Comparison of ENCODE assay signal across 8 cellular contexts in genomic region chr9:33290994-33291397, GRCh38. TPM values are rescaled to one million over a fixed set of nuclear protein-coding genes. Genes with fewer than 3 reads are reported as not detected.
DNase-seq lines count a peak whose midpoint lies in the region; ATAC-seq and TF ChIP-seq lines count a peak whose summit lies in the region.

No MANE protein-coding gene starts in this region.

- peaks cover 8% of the 10 kb centered on the region for H3K27me3 Mint-ChIP-seq in CD4-positive, CD25-positive, alpha-beta regulatory T cell

- peaks cover 17% of the 10 kb centered on the region for H3K36me3 ChIP-seq in CD4-positive, CD25-positive, alpha-beta regulatory T cell (ENCODE audit: control insufficient read depth, insufficient read depth, low read length)
- H3K36me3 ChIP-seq in body of pancreas (replicated peaks in 1 of 2; ENCODE audit: insufficient read depth in 1 of 2, low read depth in 2 of 2) (peaks cover 0 to 3% of the 10 kb centered on the region in 2 donors), mesenchymal stem cell (ENCODE audit: control insufficient read depth in 1 of 2, insufficient read depth in 2 of 2, low read depth in 1 of 2, low read length in 2 of 2) (peaks cover 13 to 46% of the 10 kb centered on the region in 2 experiments), vagina (peaks cover 0 to 15% of the 10 kb centered on the region in 2 donors)

- H3K9me3 Mint-ChIP-seq in CD4-positive, CD25-positive, alpha-beta regulatory T cell = peaks cover 0 to 1% (median 0%) of the 10 kb centered on the region in 7 donors

- no peaks in the 10 kb centered on the region for H3K9me3 ChIP-seq in CD4-positive, CD25-positive, alpha-beta regulatory T cell (ENCODE audit: control insufficient read depth in 2 of 2, low read length in 2 of 2)
- no peaks in the 10 kb centered on the region for H3K9me3 ChIP-seq in body of pancreas
- H3K9me3 ChIP-seq in mesenchymal stem cell (ENCODE audit: control insufficient read depth, low read length) = no peaks in the 10 kb centered on the region
- H3K9me3 ChIP-seq in vagina = no peaks in the 10 kb centered on the region

- H3K18ac ChIP-seq in mesenchymal stem cell (ENCODE audit: low read depth in 1 of 2, low read length in 2 of 2) = peak overlapping the region; percentile 93 to 99

- no peak for DNase-seq in CD4-positive, CD25-positive, alpha-beta regulatory T cell
- no peak for DNase-seq in body of pancreas
- DNase-seq in mesenchymal stem cell = no peak
- DNase-seq in vagina (ENCODE audit: extremely low spot score in 2 of 2) = no peak
- DNase-seq in NCI-H1048 (lab: John Stamatoyannopoulos, UW) = no peak

- H3K4me3 ChIP-seq in CD4-positive, CD25-positive, alpha-beta regulatory T cell (ENCODE audit: low read depth, low read length) = peak overlapping the region; percentile 94
- H3K4me3 ChIP-seq in body of pancreas = peak overlapping the region; percentile 28 to 51
- peak overlapping the region; percentile 87 to 97 for H3K4me3 ChIP-seq in mesenchymal stem cell (ENCODE audit: insufficient read depth in 1 of 2, low read depth in 1 of 2, low read length in 2 of 2)
- H3K4me3 ChIP-seq in vagina = peak overlapping the region; percentile 70 to 73

- peak overlapping the region; percentile 100 for H3K9ac ChIP-seq in mesenchymal stem cell (ENCODE audit: low read length)

- peaks cover 45% of the 10 kb centered on the region for H3K4me1 ChIP-seq in CD4-positive, CD25-positive, alpha-beta regulatory T cell (ENCODE audit: control insufficient read depth, insufficient read depth, low read length, poor library complexity, severe bottlenecking)
- H3K4me1 ChIP-seq in body of pancreas = peaks cover 41% of the 10 kb centered on the region
- peaks cover 9% of the 10 kb centered on the region for H3K4me1 ChIP-seq in mesenchymal stem cell (ENCODE audit: control insufficient read depth, insufficient read depth, low read depth, low read length)
- H3K4me1 ChIP-seq in vagina = peaks cover 51% of the 10 kb centered on the region

- H3K27me3 ChIP-seq in CD4-positive, CD25-positive, alpha-beta regulatory T cell (ENCODE audit: control insufficient read depth, insufficient read depth, low read length) = no peaks in the 10 kb centered on the region
- no peaks in the 10 kb centered on the region for H3K27me3 ChIP-seq in body of pancreas
- no peaks in the 10 kb centered on the region for H3K27me3 ChIP-seq in mesenchymal stem cell (ENCODE audit: control insufficient read depth in 1 of 2, insufficient read depth in 1 of 2, low read length in 2 of 2)
- H3K27me3 ChIP-seq in vagina = no peaks in the 10 kb centered on the region

- H3K27ac Mint-ChIP-seq in CD4-positive, CD25-positive, alpha-beta regulatory T cell = peak overlapping the region; percentile 99 to 100 (median 100)

- peak overlapping the region; percentile 89 for H3K4me2 ChIP-seq in mesenchymal stem cell (ENCODE audit: low read length, poor library complexity, severe bottlenecking)

- 11 to 16% methylated on average over 8 to 10 of the region's 10 CpGs for WGBS in body of pancreas, 2 donors
- 3% methylated on average over 6 of the region's 10 CpGs for WGBS in mesenchymal stem cell

- H3K4me1 Mint-ChIP-seq in CD4-positive, CD25-positive, alpha-beta regulatory T cell = peaks cover 27 to 69% (median 53%) of the 10 kb centered on the region in 4 donors

- H3K4me3 Mint-ChIP-seq in CD4-positive, CD25-positive, alpha-beta regulatory T cell = peak overlapping the region; percentile 88 to 99 (median 92)

- peak overlapping the region; percentile 87 for H4K91ac ChIP-seq in mesenchymal stem cell (ENCODE audit: low read length)

- peak overlapping the region; percentile 100 for H3K27ac ChIP-seq in CD4-positive, CD25-positive, alpha-beta regulatory T cell (ENCODE audit: insufficient read depth, low read length, poor library complexity, severe bottlenecking)
- H3K27ac ChIP-seq in body of pancreas = peak overlapping the region; percentile 81 to 99 (median 98)
- peak overlapping the region; percentile 97 for H3K27ac ChIP-seq in mesenchymal stem cell (ENCODE audit: low read length, poor library complexity, severe bottlenecking)
- H3K27ac ChIP-seq in vagina = peak overlapping the region; percentile 98

- peak overlapping the region; percentile 77 for H2AK5ac ChIP-seq in mesenchymal stem cell (ENCODE audit: low read length, severe bottlenecking)

- H4K8ac ChIP-seq in mesenchymal stem cell (ENCODE audit: low read length) = peak overlapping the region; percentile 99

- TF ChIP-seq CTCF in body of pancreas (IDR thresholded peaks at IDR 0.05) = no peak
- no peak for TF ChIP-seq CTCF in vagina (IDR thresholded peaks at IDR 0.05)

- H2BK5ac ChIP-seq in mesenchymal stem cell (ENCODE audit: low read depth, low read length, poor library complexity, severe bottlenecking) = no peak overlapping the region

- H3K14ac ChIP-seq in mesenchymal stem cell (ENCODE audit: low read length in 2 of 2) = peak overlapping the region in 1 of 2 experiments; percentile 98

- peak overlapping the region in 1 of 2 experiments; percentile 86 for H3K23ac ChIP-seq in mesenchymal stem cell (ENCODE audit: low read length in 2 of 2)

- TF ChIP-seq POLR2A in body of pancreas (IDR thresholded peaks at IDR 0.05) (no peak), vagina (IDR thresholded peaks at IDR 0.05) (no peak)

- no peak overlapping the region for H2BK120ac ChIP-seq in mesenchymal stem cell (ENCODE audit: low read depth, low read length)

- peaks cover 14% of the 10 kb centered on the region for H3K79me1 ChIP-seq in mesenchymal stem cell (replicated peaks; ENCODE audit: low read length, poor library complexity, severe bottlenecking)

- H3K36me3 Mint-ChIP-seq in CD4-positive, CD25-positive, alpha-beta regulatory T cell = peaks cover 28% of the 10 kb centered on the region

- H2AFZ ChIP-seq in mesenchymal stem cell (ENCODE audit: low read depth, low read length) = peak overlapping the region; percentile 75

- H3K4ac ChIP-seq in mesenchymal stem cell (ENCODE audit: low read depth in 1 of 2, low read length in 2 of 2) = peak overlapping the region; percentile 94 to 98

- intact Hi-C loops in body of pancreas (cut with DNase I) = no loop called here
- intact Hi-C loops in vagina (cut with DNase I) = no loop called here

- ATAC-seq in CD4-positive, CD25-positive, alpha-beta regulatory T cell (ENCODE audit: low read depth in 2 of 2) = peak in 1 of 2 donors; percentile 8
- ATAC-seq in HG03159 (IDR thresholded peaks at IDR 0.05; ENCODE audit: unreplicated experiment) (peak; percentile 0), body of pancreas (no peak), GM19452 (IDR thresholded peaks at IDR 0.05; ENCODE audit: unreplicated experiment) (no peak), GM21515 (IDR thresholded peaks at IDR 0.05; ENCODE audit: unreplicated experiment) (no peak)

- H2BK15ac ChIP-seq in mesenchymal stem cell (ENCODE audit: low read depth, poor library complexity, severe bottlenecking) = peak overlapping the region; percentile 26

- H2BK12ac ChIP-seq in mesenchymal stem cell (ENCODE audit: low read length in 2 of 2) = peak overlapping the region in 1 of 2 experiments; percentile 79

RNA-seq across cellular contexts. Expression of gene NFX1, which starts 0.7 kb away (rescaled TPM):
- total RNA-seq in CD4-positive, CD25-positive, alpha-beta regulatory T cell = 36.8 TPM
- 10 to 100 TPM; 19.8 to 31.6 (median 26.7) TPM for polyA plus RNA-seq in CD4-positive, CD25-positive, alpha-beta regulatory T cell
- total RNA-seq in body of pancreas = 10 to 100 TPM; 22.1 to 26.4 TPM
- polyA plus RNA-seq in mesenchymal stem cell (2013, experiment 1 of 2) = 21.7 TPM
- polyA plus RNA-seq in mesenchymal stem cell (2013, experiment 2 of 2) = 21.5 TPM
- 34.1 TPM for total RNA-seq in vagina

RNA-seq across cellular contexts. Expression of gene CHMP5, which starts 26.1 kb away (rescaled TPM):
- 25.5 TPM for total RNA-seq in CD4-positive, CD25-positive, alpha-beta regulatory T cell
- polyA plus RNA-seq in CD4-positive, CD25-positive, alpha-beta regulatory T cell = 10 to 100 TPM; 48.6 to 58.3 (median 56.7) TPM
- total RNA-seq in body of pancreas (10 to 100 TPM in 1 of 2 donors, 1 to 10 TPM in 1; 4.6 to 20.5 TPM), vagina (41.5 TPM)
- 55.8 TPM for polyA plus RNA-seq in mesenchymal stem cell (2013, experiment 1 of 2)
- 60.2 TPM for polyA plus RNA-seq in mesenchymal stem cell (2013, experiment 2 of 2)

RNA-seq across cellular contexts. Expression of gene BAG1, which starts 26.5 kb away (rescaled TPM):
- total RNA-seq in CD4-positive, CD25-positive, alpha-beta regulatory T cell = 80.2 TPM
- polyA plus RNA-seq in CD4-positive, CD25-positive, alpha-beta regulatory T cell = 100 to 1,000 TPM in 1 of 4 donors, 10 to 100 TPM in 3; 81.8 to 100 (median 94.4) TPM
- 10 to 100 TPM; 46.5 to 80.2 TPM for total RNA-seq in body of pancreas
- 33.1 TPM for polyA plus RNA-seq in mesenchymal stem cell (2013, experiment 1 of 2)
- 33.0 TPM for polyA plus RNA-seq in mesenchymal stem cell (2013, experiment 2 of 2)
- total RNA-seq in vagina = 127 TPM

RNA-seq across cellular contexts. Expression of gene SPINK4, which starts 51.0 kb away (rescaled TPM):
- not detected for total RNA-seq in CD4-positive, CD25-positive, alpha-beta regulatory T cell
- not detected for polyA plus RNA-seq in CD4-positive, CD25-positive, alpha-beta regulatory T cell
- total RNA-seq in body of pancreas (not detected), vagina (not detected)
- not detected for polyA plus RNA-seq in mesenchymal stem cell (2013, experiment 1 of 2)
- polyA plus RNA-seq in mesenchymal stem cell (2013, experiment 2 of 2) = 0.18 TPM

Comparison
In these comparisons a context has a peak if more than half of its experiments do, and no peak if none do; other contexts are left out.
1. H3K4me3 ChIP-seq: peak in every context shown above with its lines; median percentile 94 in CD4-positive, CD25-positive, alpha-beta regulatory T cell; 92 in mesenchymal stem cell; 72 in vagina; 40 in body of pancreas.